Comparison of ENCODE assay signal across 28 cellular contexts in the genomic region with DNA sequence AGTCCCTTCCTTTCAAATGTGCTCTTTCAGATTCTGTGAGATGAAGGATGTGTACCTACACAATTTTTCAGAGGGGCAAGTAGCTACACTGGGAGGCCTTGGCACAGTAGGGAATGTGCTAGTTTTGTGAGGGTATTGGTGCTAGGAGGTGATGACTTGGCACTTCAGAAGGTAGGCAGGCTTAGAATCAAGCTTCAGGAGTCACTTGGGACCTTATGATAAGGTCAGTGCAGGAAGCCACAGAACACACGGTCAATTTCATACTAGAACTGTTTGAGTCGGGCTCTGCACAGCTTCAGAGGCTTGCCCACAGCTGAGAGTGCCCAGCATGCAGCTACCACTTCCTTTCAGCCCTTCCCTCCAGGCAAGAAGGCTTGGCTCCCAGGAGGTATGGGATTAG. TPM values are rescaled to one million over a fixed set of nuclear protein-coding genes. Genes with fewer than 3 reads are reported as not detected.
A peak's percentile ranks its signal among the peaks of the same experiment; 100 is the strongest.
DNase-seq lines count a peak whose midpoint lies in the region; ATAC-seq and TF ChIP-seq lines count a peak whose summit lies in the region.
"Had no signal": no experiment of that assay in that cellular context is flagged by ENCODE, and none has a peak within 500 bp of the region (broad histone marks: within the 10 kb centered on the region; RNA-seq: fewer than 3 reads in every experiment).

No MANE protein-coding gene starts in this region.

- H3K27ac Mint-ChIP-seq in activated CD8-positive, alpha-beta T cell treated with anti-CD3 and anti-CD28 coated beads, Interleukin-2, amount 10 ng/mL, durations not matched to agents 7 days and 5 days, result peak overlapping the region; percentile 62
- no peak overlapping the region for H3K27ac Mint-ChIP-seq in activated CD8-positive, alpha-beta T cell treated with anti-CD3 and anti-CD28 coated beads for 36 hours
- peak overlapping the region; percentile 56 for H3K27ac Mint-ChIP-seq in activated T-helper 17 cell treated with anti-CD3 and anti-CD28 coated beads, Interleukin-2, amount 50 U/mL, for 72 hours
- H3K27ac Mint-ChIP-seq: B cell; dendritic cell treated with granulocyte-macrophage colony-stimulating factor and Interleukin-4, amounts not matched to agents 40 ng/mL and 50 ng/mL, for 4 days had no signal

- no peaks in the 10 kb centered on the region for H3K9me2 ChIP-seq in PC-3 (replicated peaks; ENCODE audit: low read length)

- POLR2A ChIA-PET in activated CD8-positive, alpha-beta T cell treated with anti-CD3 and anti-CD28 coated beads, Interleukin-2, amount 10 ng/mL, durations not matched to agents 7 days and 5 days (lab: Charles Lee), result interaction anchor here (0.9 kb wide), 1 partner anchor 25 kb away, joined by 3 read pairs; no protein-coding TSS in a partner anchor
- POLR2A ChIA-PET in activated CD8-positive, alpha-beta T cell treated with anti-CD3 and anti-CD28 coated beads for 36 hours (lab: Charles Lee), result interaction anchor here (1.2 to 3.9 kb wide), 3 partner anchors 9 to 20 kb away, joined by 3 to 19 read pairs (median 4); a partner anchor contains a TSS
- POLR2A ChIA-PET in PC-3 (lab: Charles Lee; ENCODE audit: unreplicated experiment), result interaction anchor here (0.6 kb wide), 1 partner anchor 19 kb away, joined by 3 read pairs; no protein-coding TSS in a partner anchor

- no peak for TF ChIP-seq CTCF in activated CD8-positive, alpha-beta T cell treated with anti-CD3 and anti-CD28 coated beads for 36 hours (IDR thresholded peaks at IDR 0.05)
- TF ChIP-seq CTCF in upper lobe of right lung (IDR thresholded peaks at IDR 0.05) (no peak), PC-3 (conservative IDR thresholded peaks at IDR 0.05; ENCODE audit: low read depth, low read length) (no peak)

- H3K9me3 ChIP-seq in upper lobe of right lung (no peaks in the 10 kb centered on the region), PC-3 (ENCODE audit: low read length) (no peaks in the 10 kb centered on the region)
- H3K9me3 ChIP-seq: A549, HAP-1, spleen, tibial artery had no signal

- no peaks in the 10 kb centered on the region for H3F3A ChIP-seq in PC-3 (ENCODE audit: low read length, unreplicated experiment)

- no peak for ATAC-seq in activated CD8-positive, alpha-beta T cell treated with anti-CD3 and anti-CD28 coated beads, Interleukin-2, amount 10 ng/mL, durations not matched to agents 7 days and 5 days
- ATAC-seq in activated CD8-positive, alpha-beta T cell treated with anti-CD3 and anti-CD28 coated beads for 36 hours, result no peak
- peak; percentile 21 for ATAC-seq in activated T-helper 17 cell treated with anti-CD3 and anti-CD28 coated beads, Interleukin-2, amount 50 U/mL, for 72 hours (replicated peaks)
- ATAC-seq in upper lobe of right lung (peak; percentile 11), PC-3 (no peak)
- ATAC-seq: A549, left cardiac atrium had no signal

- H4K20me1 ChIP-seq in PC-3 (ENCODE audit: low read length), result no peaks in the 10 kb centered on the region

- DNase-seq in activated CD8-positive, alpha-beta T cell treated with anti-CD3 and anti-CD28 coated beads, Interleukin-2, amount 10 ng/mL, durations not matched to agents 7 days and 5 days, result no peak
- no peak for DNase-seq in activated CD8-positive, alpha-beta T cell treated with anti-CD3 and anti-CD28 coated beads for 36 hours
- DNase-seq in M059J (ENCODE audit: low read depth), result peak; percentile 40
- no peak for DNase-seq in upper lobe of right lung
- no peak for DNase-seq in activated CD4-positive, CD25-positive, alpha-beta regulatory T cell (lab: John Stamatoyannopoulos, UW)
- no peak for DNase-seq in NCI-H2196 treated with DMSO at 0.1 percent for 48 hours (lab: John Stamatoyannopoulos, UW; ENCODE audit: unreplicated experiment)
- no peak for DNase-seq in PC-3
- DNase-seq: activated naive CD4-positive, alpha-beta T cell treated with Interleukin-2 at 50 U/mL for 16 hours; anterior cingulate cortex; DMS 273 treated with DMSO at 0.1 percent for 48 hours; left cardiac atrium; naive B cell; NCI-H146; NCI-H2171 treated with DMSO at 0.1 percent for 48 hours; NCI-H774; retina; Right ventricle myocardium superior; spleen; stimulated activated CD4-positive, alpha-beta T cell treated with anti-CD3 and anti-CD28 coated beads, Interleukin-4, amount 100 ng/mL, for 1 hour; stimulated activated naive CD4-positive, alpha-beta T cell treated with Interleukin-2 at 50 U/mL for 16 hours; SW 1271; tibial artery had no signal

- H3K27me3 ChIP-seq in upper lobe of right lung, result no peaks in the 10 kb centered on the region
- no peaks in the 10 kb centered on the region for H3K27me3 ChIP-seq in PC-3 (ENCODE audit: low read length)
- H3K27me3 ChIP-seq: tibial artery had no signal

- BruUV-seq in PC-3 (replicated peaks; lab: Mats Ljungman, UMichigan), result no TSS peak

- H3K27ac ChIP-seq in upper lobe of right lung (no peak overlapping the region), PC-3 (ENCODE audit: low read length) (no peak overlapping the region)
- H3K27ac ChIP-seq: tibial artery had no signal

- H3K79me2 ChIP-seq in PC-3 (ENCODE audit: low read length), result no peaks in the 10 kb centered on the region

- H3K4me1 Mint-ChIP-seq in activated CD8-positive, alpha-beta T cell treated with anti-CD3 and anti-CD28 coated beads, Interleukin-2, amount 10 ng/mL, durations not matched to agents 7 days and 5 days (ENCODE audit: low read depth), result peaks cover 19% of the 10 kb centered on the region
- peaks cover 12% of the 10 kb centered on the region for H3K4me1 Mint-ChIP-seq in activated CD8-positive, alpha-beta T cell treated with anti-CD3 and anti-CD28 coated beads for 36 hours (ENCODE audit: low read depth)
- peaks cover 4% of the 10 kb centered on the region for H3K4me1 Mint-ChIP-seq in activated T-helper 17 cell treated with anti-CD3 and anti-CD28 coated beads, Interleukin-2, amount 50 U/mL, for 72 hours
- H3K4me1 Mint-ChIP-seq: B cell had no signal

- no peak overlapping the region for H2AFZ ChIP-seq in PC-3 (ENCODE audit: low read length)

- peaks cover 26% of the 10 kb centered on the region for H3K36me3 Mint-ChIP-seq in activated CD8-positive, alpha-beta T cell treated with anti-CD3 and anti-CD28 coated beads, Interleukin-2, amount 10 ng/mL, durations not matched to agents 7 days and 5 days (ENCODE audit: low read depth)
- H3K36me3 Mint-ChIP-seq in activated CD8-positive, alpha-beta T cell treated with anti-CD3 and anti-CD28 coated beads for 36 hours (ENCODE audit: low read depth), result peaks cover 9% of the 10 kb centered on the region
- H3K36me3 Mint-ChIP-seq in activated T-helper 17 cell treated with anti-CD3 and anti-CD28 coated beads, Interleukin-2, amount 50 U/mL, for 72 hours (ENCODE audit: low read depth), result peaks cover 27% of the 10 kb centered on the region

- peaks cover under 1% of the 10 kb centered on the region for H3K36me3 ChIP-seq in upper lobe of right lung
- no peaks in the 10 kb centered on the region for H3K36me3 ChIP-seq in PC-3 (ENCODE audit: low read depth, low read length)
- H3K36me3 ChIP-seq: HAP-1, tibial artery had no signal

- no peaks in the 10 kb centered on the region for H3K9me3 Mint-ChIP-seq in activated CD8-positive, alpha-beta T cell treated with anti-CD3 and anti-CD28 coated beads, Interleukin-2, amount 10 ng/mL, durations not matched to agents 7 days and 5 days (ENCODE audit: insufficient read depth)
- no peaks in the 10 kb centered on the region for H3K9me3 Mint-ChIP-seq in activated CD8-positive, alpha-beta T cell treated with anti-CD3 and anti-CD28 coated beads for 36 hours
- H3K9me3 Mint-ChIP-seq in activated T-helper 17 cell treated with anti-CD3 and anti-CD28 coated beads, Interleukin-2, amount 50 U/mL, for 72 hours, result no peaks in the 10 kb centered on the region
- H3K9me3 Mint-ChIP-seq: dendritic cell treated with granulocyte-macrophage colony-stimulating factor and Interleukin-4, amounts not matched to agents 40 ng/mL and 50 ng/mL, for 4 days had no signal

- H3K4me3 Mint-ChIP-seq in activated CD8-positive, alpha-beta T cell treated with anti-CD3 and anti-CD28 coated beads, Interleukin-2, amount 10 ng/mL, durations not matched to agents 7 days and 5 days, result no peak overlapping the region
- H3K4me3 Mint-ChIP-seq in activated CD8-positive, alpha-beta T cell treated with anti-CD3 and anti-CD28 coated beads for 36 hours, result no peak overlapping the region
- no peak overlapping the region for H3K4me3 Mint-ChIP-seq in activated T-helper 17 cell treated with anti-CD3 and anti-CD28 coated beads, Interleukin-2, amount 50 U/mL, for 72 hours
- H3K4me3 Mint-ChIP-seq: B cell; dendritic cell treated with granulocyte-macrophage colony-stimulating factor and Interleukin-4, amounts not matched to agents 40 ng/mL and 50 ng/mL, for 4 days; naive B cell had no signal

- no peak overlapping the region for H3K9ac ChIP-seq in PC-3 (ENCODE audit: low read length)

- H3K4me1 ChIP-seq in upper lobe of right lung (no peaks in the 10 kb centered on the region), PC-3 (ENCODE audit: insufficient read depth, low read length) (peaks cover 12% of the 10 kb centered on the region)
- H3K4me1 ChIP-seq: HAP-1 had no signal

- H3K4me3 ChIP-seq in upper lobe of right lung (no peak overlapping the region), PC-3 (ENCODE audit: low read length) (no peak overlapping the region)
- H3K4me3 ChIP-seq: A549, HAP-1, spleen, tibial artery had no signal

- no peak overlapping the region for H3K4me2 ChIP-seq in PC-3 (ENCODE audit: low read length)
- H3K4me2 ChIP-seq: A549 had no signal

- peaks cover 3% of the 10 kb centered on the region for H3K27me3 Mint-ChIP-seq in activated CD8-positive, alpha-beta T cell treated with anti-CD3 and anti-CD28 coated beads, Interleukin-2, amount 10 ng/mL, durations not matched to agents 7 days and 5 days (ENCODE audit: low read depth)
- H3K27me3 Mint-ChIP-seq in activated CD8-positive, alpha-beta T cell treated with anti-CD3 and anti-CD28 coated beads for 36 hours, result peaks cover under 1% of the 10 kb centered on the region
- H3K27me3 Mint-ChIP-seq in activated T-helper 17 cell treated with anti-CD3 and anti-CD28 coated beads, Interleukin-2, amount 50 U/mL, for 72 hours, result peaks cover 2% of the 10 kb centered on the region

- intact Hi-C loops in activated CD8-positive, alpha-beta T cell treated with anti-CD3 and anti-CD28 coated beads for 36 hours (cut with micrococcal nuclease), result no loop called here
- intact Hi-C loops in upper lobe of right lung (cut with DNase I), result no loop called here
- intact Hi-C loops in PC-3 (cut with micrococcal nuclease), result no loop called here

- CTCF ChIA-PET in activated CD8-positive, alpha-beta T cell treated with anti-CD3 and anti-CD28 coated beads, Interleukin-2, amount 10 ng/mL, durations not matched to agents 7 days and 5 days (lab: Charles Lee), result interaction anchor here (1.2 to 2.3 kb wide), 5 partner anchors 9 to 165 kb away, joined by 4 to 14 read pairs (median 7); no protein-coding TSS in a partner anchor
- CTCF ChIA-PET in activated CD8-positive, alpha-beta T cell treated with anti-CD3 and anti-CD28 coated beads for 36 hours (lab: Charles Lee), result interaction anchor here (1.1 to 5.7 kb wide), 4 partner anchors 9 to 166 kb away, joined by 3 to 29 read pairs (median 10); no protein-coding TSS in a partner anchor
- CTCF ChIA-PET in PC-3 (lab: Charles Lee), result no interaction called here

RNA-seq across cellular contexts. Expression of a gene that starts 6.1 kb away (rescaled TPM):
- total RNA-seq in activated CD8-positive, alpha-beta T cell treated with anti-CD3 and anti-CD28 coated beads, Interleukin-2, amount 10 ng/mL, durations not matched to agents 7 days and 5 days, result 10 to 100 TPM; 13.6 to 15.0 TPM
- 1 to 10 TPM; 5.4 to 6.2 TPM for total RNA-seq in activated CD8-positive, alpha-beta T cell treated with anti-CD3 and anti-CD28 coated beads for 36 hours
- total RNA-seq in M059J (2014; rRNA removed; shearing (Covaris generic)), result 2.1 and 3.8 TPM in 2 replicates
- 10 to 100 TPM; 15.8 to 15.9 TPM for total RNA-seq in activated T-helper 17 cell treated with anti-CD3 and anti-CD28 coated beads, Interleukin-2, amount 50 U/mL, for 72 hours
- 8.4 TPM for total RNA-seq in upper lobe of right lung
- 0.92 and 1.4 TPM in 2 replicates for total RNA-seq in PC-3 (2014; rRNA removed)

RNA-seq across cellular contexts. Expression of a gene that starts 6.9 kb away (rescaled TPM):
- total RNA-seq in activated CD8-positive, alpha-beta T cell treated with anti-CD3 and anti-CD28 coated beads, Interleukin-2, amount 10 ng/mL, durations not matched to agents 7 days and 5 days, result under 1 TPM; 0.68 to 0.82 TPM
- total RNA-seq in activated CD8-positive, alpha-beta T cell treated with anti-CD3 and anti-CD28 coated beads for 36 hours, result under 1 TPM in 1 of 2 experiments, not detected in 1; 0.29 TPM
- not detected in 2 replicates for total RNA-seq in M059J (2014; rRNA removed; shearing (Covaris generic))
- total RNA-seq in activated T-helper 17 cell treated with anti-CD3 and anti-CD28 coated beads, Interleukin-2, amount 50 U/mL, for 72 hours, result 1 to 10 TPM in 1 of 2 donors, under 1 TPM in 1; 0.78 to 1.3 TPM
- total RNA-seq in upper lobe of right lung (3.1 TPM), PC-3 (2014; rRNA removed) (not detected in 2 replicates)
- total RNA-seq: B cell, osteoblast had no signal

RNA-seq across cellular contexts. Expression of a gene that starts 20.0 kb away (rescaled TPM):
- 100 to 1,000 TPM; 137 to 139 TPM for total RNA-seq in activated CD8-positive, alpha-beta T cell treated with anti-CD3 and anti-CD28 coated beads, Interleukin-2, amount 10 ng/mL, durations not matched to agents 7 days and 5 days
- 10 to 100 TPM; 99.0 to 99.7 TPM for total RNA-seq in activated CD8-positive, alpha-beta T cell treated with anti-CD3 and anti-CD28 coated beads for 36 hours
- total RNA-seq in M059J (2014; rRNA removed; shearing (Covaris generic)), result 145 and 165 TPM in 2 replicates
- 100 to 1,000 TPM; 117 to 155 TPM for total RNA-seq in activated T-helper 17 cell treated with anti-CD3 and anti-CD28 coated beads, Interleukin-2, amount 50 U/mL, for 72 hours
- total RNA-seq in upper lobe of right lung (57.6 TPM), PC-3 (2014; rRNA removed) (47.9 and 49.7 TPM in 2 replicates)

RNA-seq across cellular contexts. Expression of a gene that starts 22.4 kb away (rescaled TPM):
- 1 to 10 TPM; 5.7 to 6.4 TPM for total RNA-seq in activated CD8-positive, alpha-beta T cell treated with anti-CD3 and anti-CD28 coated beads, Interleukin-2, amount 10 ng/mL, durations not matched to agents 7 days and 5 days
- total RNA-seq in activated CD8-positive, alpha-beta T cell treated with anti-CD3 and anti-CD28 coated beads for 36 hours, result 1 to 10 TPM; 3.2 to 4.4 TPM
- 13.6 and 25.2 TPM in 2 replicates for total RNA-seq in M059J (2014; rRNA removed; shearing (Covaris generic))
- 1 to 10 TPM; 5.7 to 6.6 TPM for total RNA-seq in activated T-helper 17 cell treated with anti-CD3 and anti-CD28 coated beads, Interleukin-2, amount 50 U/mL, for 72 hours
- 36.1 TPM for total RNA-seq in upper lobe of right lung
- 8.3 and 14.1 TPM in 2 replicates for total RNA-seq in PC-3 (2014; rRNA removed)

RNA-seq across cellular contexts. Expression of a gene that starts 32.1 kb away (rescaled TPM):
- 100 to 1,000 TPM; 102 to 104 TPM for total RNA-seq in activated CD8-positive, alpha-beta T cell treated with anti-CD3 and anti-CD28 coated beads, Interleukin-2, amount 10 ng/mL, durations not matched to agents 7 days and 5 days
- total RNA-seq in activated CD8-positive, alpha-beta T cell treated with anti-CD3 and anti-CD28 coated beads for 36 hours, result 10 to 100 TPM; 48.0 to 49.4 TPM
- total RNA-seq in M059J (2014; rRNA removed; shearing (Covaris generic)), result 28.9 and 33.6 TPM in 2 replicates
- total RNA-seq in activated T-helper 17 cell treated with anti-CD3 and anti-CD28 coated beads, Interleukin-2, amount 50 U/mL, for 72 hours, result 10 to 100 TPM; 46.7 to 64.1 TPM
- total RNA-seq in upper lobe of right lung (38.1 TPM), PC-3 (2014; rRNA removed) (6.4 and 9.5 TPM in 2 replicates)

Comparison
In these comparisons a context has a peak if more than half of its experiments do, and no peak if none do; other contexts are left out.
1. ATAC-seq: peak in activated T-helper 17 cell treated with anti-CD3 and anti-CD28 coated beads, Interleukin-2, amount 50 U/mL, for 72 hours (single experiment) and upper lobe of right lung (single experiment); none in activated CD8-positive, alpha-beta T cell treated with anti-CD3 and anti-CD28 coated beads, Interleukin-2, amount 10 ng/mL, durations not matched to agents 7 days and 5 days (single experiment), activated CD8-positive, alpha-beta T cell treated with anti-CD3 and anti-CD28 coated beads for 36 hours (single experiment) and PC-3 (single experiment).